36 cellular contexts compared by ENCODE assay signal in the genomic region with DNA sequence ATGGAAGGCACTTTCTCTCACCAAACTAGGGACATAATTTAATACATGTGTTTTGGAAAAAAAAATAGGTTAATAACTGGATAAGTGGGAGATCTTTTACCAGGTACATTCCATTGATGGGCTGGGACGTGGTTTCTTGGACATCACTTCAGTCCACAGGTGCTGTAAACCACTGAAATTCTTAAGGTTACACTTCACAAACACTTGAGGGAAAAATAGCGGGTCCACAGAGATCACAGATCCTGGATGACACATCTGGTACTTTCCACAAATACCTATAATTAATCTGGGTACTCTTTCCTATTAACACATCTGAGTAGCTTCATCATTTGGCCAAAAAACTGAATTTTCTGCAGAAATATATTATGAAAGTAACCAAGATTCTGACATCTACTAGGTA.
"Had no signal": no experiment of that assay in that cellular context is flagged by ENCODE, and none has a peak within 500 bp of the region (broad histone marks: within the 10 kb centered on the region; RNA-seq: fewer than 3 reads in every experiment).

No MANE protein-coding gene starts in this region.

- FAIRE-seq: astrocyte, RCC 7860 had no signal

- ATAC-seq: activated CD8-positive, alpha-beta T cell treated with anti-CD3 and anti-CD28 coated beads, Interleukin-2, amount 10 ng/mL, durations not matched to agents 7 days and 5 days; activated naive CD4-positive, alpha-beta T cell treated with anti-CD3 and anti-CD28 coated beads, Interleukin-2, amount 50 U/mL, for 72 hours; body of pancreas; Right ventricle myocardium inferior; SK-N-SH treated with all-trans-retinoic acid at 6 μM for 48 hours had no signal

- DNase-seq: activated CD4-positive, alpha-beta T cell treated with anti-CD3 and anti-CD28 coated beads for 1 hour; activated CD4-positive, alpha-beta T cell treated with anti-CD3 and anti-CD28 coated beads, Interleukin-2, amount 10 ng/mL, durations not matched to agents 24 days and 14 days; activated CD4-positive, alpha-beta T cell treated with anti-CD3 and anti-CD28 coated beads, Interleukin-2, amount 50 U/mL, for 4 hours; activated CD4-positive, CD25-positive, alpha-beta regulatory T cell; activated CD8-positive, alpha-beta T cell treated with anti-CD3 and anti-CD28 coated beads, Interleukin-2, amount 10 ng/mL, durations not matched to agents 7 days and 5 days; activated gamma-delta T cell treated with Interleukin-2 at 50 U/mL for 16 hours; activated naive CD4-positive, alpha-beta T cell treated with anti-CD3 and anti-CD28 coated beads for 36 hours; activated T-cell treated with anti-CD3 and anti-CD28 coated beads, Interleukin-2, amount 50 U/mL, for 24 hours; adrenal gland; body of pancreas; Karpas-422; MG63; MV-4-11; NCI-H1092; NCI-H1436 treated with DMSO at 0.1 percent for 48 hours; NCI-H187; NCI-H2029 treated with DMSO at 0.1 percent for 48 hours; NCI-H2107; NCI-H2171; NCI-H510A; NCI-H526; NCI-H748 treated with DMSO at 0.1 percent for 48 hours; NK-92 treated with Interleukin-12 subunit alpha and Interleukin-12 subunit beta, amount 100 ng/mL, for 24 hours; PC-9; SIG-M5; T-helper 1 cell; T1000; WERI-Rb-1 had no signal

- H3K27me3 Mint-ChIP-seq: activated CD4-positive, alpha-beta T cell treated with anti-CD3 and anti-CD28 coated beads, Interleukin-2, amount 10 ng/mL, durations not matched to agents 24 days and 14 days; activated T-cell treated with anti-CD3 and anti-CD28 coated beads, Interleukin-2, amount 50 U/mL, for 24 hours had no signal

- H3K27me3 ChIP-seq: adrenal gland, body of pancreas, breast epithelium, MG63 had no signal

- H3K4me2 ChIP-seq: PC-9 had no signal

- H3K4me3 ChIP-seq: adrenal gland, body of pancreas, breast epithelium, MG63, PC-9 had no signal

- H2AFZ ChIP-seq: PC-9 had no signal

- H3K9me3 Mint-ChIP-seq: activated CD4-positive, alpha-beta T cell treated with anti-CD3 and anti-CD28 coated beads, Interleukin-2, amount 10 ng/mL, durations not matched to agents 24 days and 14 days; activated naive CD4-positive, alpha-beta T cell treated with anti-CD3 and anti-CD28 coated beads for 36 hours; activated naive CD4-positive, alpha-beta T cell treated with anti-CD3 and anti-CD28 coated beads, Interleukin-2, amount 50 U/mL, for 72 hours; activated T-cell treated with anti-CD3 and anti-CD28 coated beads, Interleukin-2, amount 50 U/mL, for 24 hours; activated T-helper 2 cell treated with anti-CD3 and anti-CD28 coated beads, Interferon-gamma antibody, Interleukin-2, Interleukin-4, amounts not matched to agents 10 μg/mL and 5 μg/mL and 100 μg/mL, durations not matched to agents 14 hours and 24 hours and 36 hours had no signal

- H3K27ac Mint-ChIP-seq: activated CD4-positive, alpha-beta T cell treated with anti-CD3 and anti-CD28 coated beads, Interleukin-2, amount 10 ng/mL, durations not matched to agents 24 days and 14 days; activated CD8-positive, alpha-beta T cell treated with anti-CD3 and anti-CD28 coated beads, Interleukin-2, amount 10 ng/mL, durations not matched to agents 7 days and 5 days; activated naive CD4-positive, alpha-beta T cell treated with anti-CD3 and anti-CD28 coated beads for 36 hours; activated naive CD4-positive, alpha-beta T cell treated with anti-CD3 and anti-CD28 coated beads, Interleukin-2, amount 50 U/mL, for 72 hours; activated T-cell treated with anti-CD3 and anti-CD28 coated beads, Interleukin-2, amount 50 U/mL, for 24 hours; activated T-helper 2 cell treated with anti-CD3 and anti-CD28 coated beads, Interferon-gamma antibody, Interleukin-2, Interleukin-4, amounts not matched to agents 10 μg/mL and 5 μg/mL and 100 μg/mL, durations not matched to agents 14 hours and 24 hours and 36 hours had no signal

- H3K9me3 ChIP-seq: adrenal gland, body of pancreas, breast epithelium, MG63 had no signal

- H3K27ac ChIP-seq: adrenal gland, body of pancreas, breast epithelium, PC-9, RWPE1, WERI-Rb-1 had no signal

- H3K36me3 ChIP-seq: breast epithelium, WERI-Rb-1 had no signal

- H3K4me3 Mint-ChIP-seq: activated CD4-positive, alpha-beta T cell treated with anti-CD3 and anti-CD28 coated beads, Interleukin-2, amount 10 ng/mL, durations not matched to agents 24 days and 14 days; activated CD8-positive, alpha-beta T cell treated with anti-CD3 and anti-CD28 coated beads, Interleukin-2, amount 10 ng/mL, durations not matched to agents 7 days and 5 days; activated naive CD4-positive, alpha-beta T cell treated with anti-CD3 and anti-CD28 coated beads for 36 hours; activated T-cell treated with anti-CD3 and anti-CD28 coated beads, Interleukin-2, amount 50 U/mL, for 24 hours had no signal

- H3K4me1 ChIP-seq: adrenal gland, body of pancreas, breast epithelium had no signal
